Comparison of ENCODE assay signal across 1 cellular context in the genomic region with DNA sequence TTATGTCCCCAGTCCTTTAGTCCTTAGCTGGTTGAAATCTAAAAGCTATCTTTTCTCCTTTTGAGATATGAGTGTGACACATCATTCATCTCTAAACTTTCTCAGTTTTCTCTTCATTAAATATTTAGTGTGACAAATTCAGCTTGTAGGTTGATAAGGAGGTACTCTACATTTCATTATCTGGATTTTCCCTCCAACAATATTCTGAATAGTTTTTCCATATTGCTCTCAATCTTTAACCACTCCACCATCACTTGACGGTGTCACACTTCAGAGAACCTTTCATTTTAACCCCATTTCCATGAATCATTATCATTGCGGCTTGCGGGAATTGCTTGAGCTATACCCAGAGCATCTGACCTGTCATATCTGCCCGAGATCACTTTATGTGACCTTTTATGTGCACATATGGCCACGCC.
TF ChIP-seq lines count a peak whose summit lies in the region.

No MANE protein-coding gene starts in this region.

TF ChIP-seq in K562, 482 proteins besides CTCF, POLR2A, EP300 and RAD21 (continued from another document):
- TF ChIP-seq PATZ1 (CRISPR knock-in tag; IDR thresholded peaks at IDR 0.05; ENCODE audit: borderline replicate concordance), result no peak
- peak; percentile 87 for TF ChIP-seq FOSL1 (tag; conservative IDR thresholded peaks at IDR 0.05)
- no peak for TF ChIP-seq REST (CRISPR knock-in tag; IDR thresholded peaks at IDR 0.05; ENCODE audit: low read depth)
- TF ChIP-seq JUND (IDR thresholded peaks at IDR 0.05; ENCODE audit: borderline replicate concordance, low read depth, low read length), result no peak
- TF ChIP-seq JUND (tag; IDR thresholded peaks at IDR 0.05; ENCODE audit: borderline replicate concordance, low read depth, low read length), result peak; percentile 1; the same call in 1 of the 3 replicates
- TF ChIP-seq MEIS2 (IDR thresholded peaks at IDR 0.05; ENCODE audit: partially characterized antibody), result peak; percentile 36
